In genomic region chr2:229163893-229164292, GRCh38 we compare ENCODE assay signal across 29 cellular contexts.
"Had no signal": no experiment of that assay in that cellular context is flagged by ENCODE, and none has a peak within 500 bp of the region (broad histone marks: within the 10 kb centered on the region; RNA-seq: fewer than 3 reads in every experiment).

No MANE protein-coding gene starts in this region.

- H3K9ac ChIP-seq: neural progenitor cell had no signal

- H3K36me3 Mint-ChIP-seq: mesothelial cell of epicardium; naive B cell; natural killer cell; neural progenitor cell; stimulated activated effector memory CD8-positive, alpha-beta T cell treated with anti-CD3 and anti-CD28 coated beads, Interleukin-12 subunit alpha, Interleukin-12 subunit beta, amount 100 ng/mL, for 72 hours had no signal

- FAIRE-seq: urothelium cell line had no signal

- H3K4me1 ChIP-seq: neural progenitor cell, right atrium auricular region, suprapubic skin, upper lobe of right lung had no signal

- H3K27ac Mint-ChIP-seq: naive B cell; natural killer cell; nephron progenitor cell; stimulated activated effector memory CD8-positive, alpha-beta T cell treated with anti-CD3 and anti-CD28 coated beads, Interleukin-12 subunit alpha, Interleukin-12 subunit beta, amount 100 ng/mL, for 72 hours; stimulated activated naive CD8-positive, alpha-beta T cell treated with anti-CD3 and anti-CD28 coated beads, Interleukin-15, Interleukin-2, amounts not matched to agents 100 ng/mL and 50 ng/mL, for 24 hours had no signal

- H3K9me3 ChIP-seq: neutrophil, ovary, right atrium auricular region, suprapubic skin, thoracic aorta, tibial artery, upper lobe of right lung had no signal

- H2AFZ ChIP-seq: neural progenitor cell had no signal

- H3K4me3 Mint-ChIP-seq: mesothelial cell of epicardium; naive B cell; natural killer cell; nephron progenitor cell; neural progenitor cell; stimulated activated effector memory CD8-positive, alpha-beta T cell treated with anti-CD3 and anti-CD28 coated beads, Interleukin-12 subunit alpha, Interleukin-12 subunit beta, amount 100 ng/mL, for 72 hours; stimulated activated naive CD8-positive, alpha-beta T cell treated with anti-CD3 and anti-CD28 coated beads, Interleukin-15, Interleukin-2, amounts not matched to agents 100 ng/mL and 50 ng/mL, for 24 hours had no signal

- H3K27me3 Mint-ChIP-seq: naive B cell; progenitor cell of endocrine pancreas; stimulated activated naive CD8-positive, alpha-beta T cell treated with anti-CD3 and anti-CD28 coated beads, Interleukin-15, Interleukin-2, amounts not matched to agents 100 ng/mL and 50 ng/mL, for 24 hours had no signal

- ATAC-seq: heart left ventricle; left ventricle myocardium superior; natural killer cell; sciatic nerve; stimulated activated effector memory CD8-positive, alpha-beta T cell treated with anti-CD3 and anti-CD28 coated beads, Interleukin-12 subunit alpha, Interleukin-12 subunit beta, amount 100 ng/mL, for 72 hours had no signal

- DNase-seq: heart left ventricle; islet precursor cell; left ventricle myocardium superior; naive B cell; natural killer cell; nephron progenitor cell; occipital lobe; ovary; stimulated activated CD4-positive, alpha-beta T cell treated with anti-CD3 and anti-CD28 coated beads, Interleukin-12 subunit alpha, Interleukin-12 subunit beta, amount 100 ng/mL, for 4 hours; stimulated activated CD4-positive, alpha-beta T cell treated with anti-CD3 and anti-CD28 coated beads, Interleukin-15, amount 100 ng/mL, for 24 hours; stimulated activated CD4-positive, alpha-beta T cell treated with anti-CD3 and anti-CD28 coated beads, Interleukin-2, amount 100 ng/mL, for 24 hours; stimulated activated CD4-positive, alpha-beta T cell treated with anti-CD3 and anti-CD28 coated beads, Interleukin-4, amount 100 ng/mL, for 24 hours; stimulated activated naive CD4-positive, alpha-beta T cell; tibial artery; trophoblast cell; upper lobe of right lung had no signal

- H3K27me3 ChIP-seq: heart left ventricle, neural progenitor cell, neutrophil, ovary, right atrium auricular region, suprapubic skin, tibial artery, upper lobe of right lung had no signal

- H3K9me3 Mint-ChIP-seq: mesothelial cell of epicardium, nephron progenitor cell, neural progenitor cell had no signal

- H3K36me3 ChIP-seq: heart left ventricle, neural progenitor cell, neutrophil, ovary, right atrium auricular region, suprapubic skin, thoracic aorta, tibial artery, upper lobe of right lung had no signal

- H3K4me3 ChIP-seq: heart left ventricle, lung, neural progenitor cell, ovary, right atrium auricular region, skin epidermis, suprapubic skin, thoracic aorta, tibial artery, upper lobe of right lung had no signal

- H3K27ac ChIP-seq: heart left ventricle, neural progenitor cell, neutrophil, ovary, right atrium auricular region, skin epidermis, suprapubic skin, tibial artery, upper lobe of right lung had no signal

- H3K4me2 ChIP-seq: neural progenitor cell had no signal

- H3K4me1 Mint-ChIP-seq: mesothelial cell of epicardium; naive B cell; natural killer cell; stimulated activated effector memory CD8-positive, alpha-beta T cell treated with anti-CD3 and anti-CD28 coated beads, Interleukin-12 subunit alpha, Interleukin-12 subunit beta, amount 100 ng/mL, for 72 hours had no signal
